ENCODE assay signal across 8 cellular contexts in genomic region chr20:409697-410559, GRCh38. TPM values are rescaled to one million over a fixed set of nuclear protein-coding genes. Genes with fewer than 3 reads are reported as not detected.
A peak's percentile ranks its signal among the peaks of the same experiment; 100 is the strongest.
DNase-seq lines count a peak whose midpoint lies in the region; ATAC-seq and TF ChIP-seq lines count a peak whose summit lies in the region.

No MANE protein-coding gene starts in this region.

- ATAC-seq in naive thymus-derived CD4-positive, alpha-beta T cell, result no peak
- ATAC-seq in GM18511 (IDR thresholded peaks at IDR 0.05; ENCODE audit: unreplicated experiment), result no peak
- no peak for ATAC-seq in HG02885 (IDR thresholded peaks at IDR 0.05; ENCODE audit: poor library complexity, unreplicated experiment)

- H3K36me3 Mint-ChIP-seq in naive thymus-derived CD4-positive, alpha-beta T cell, result peaks cover 4 to 46% (median 28%) of the 10 kb centered on the region in 5 donors

- DNase-seq in MG63 (no peak), mammary epithelial cell (no peak), germinal center (ENCODE audit: low spot score) (no peak), UCSD-AML1 (lab: John Stamatoyannopoulos, UW; ENCODE audit: unreplicated experiment) (no peak)
- peak in 1 of 9 donors; percentile 28 for DNase-seq in naive thymus-derived CD4-positive, alpha-beta T cell

- no peak overlapping the region for H2AFZ ChIP-seq in mammary epithelial cell (ENCODE audit: low read depth, low read length)

- H3K27me3 ChIP-seq in BLaER1 (no peaks in the 10 kb centered on the region), MG63 (no peaks in the 10 kb centered on the region), mammary epithelial cell (ENCODE audit: insufficient read depth, low read length) (no peaks in the 10 kb centered on the region)
- H3K27me3 ChIP-seq in naive thymus-derived CD4-positive, alpha-beta T cell (ENCODE audit: control insufficient read depth in 2 of 2, insufficient read depth in 2 of 2, low read length in 2 of 2), result no peaks in the 10 kb centered on the region

- CTCF ChIA-PET in mammary epithelial cell (lab: Charles Lee; ENCODE audit: low non-redundant PET), result no interaction called here
- CTCF ChIA-PET in naive thymus-derived CD4-positive, alpha-beta T cell (lab: Charles Lee), result interaction anchor here (0.8 kb wide), 1 partner anchor 53 kb away, joined by 3 read pairs; the partner anchor contains the start of gene TBC1D20

- H3K36me3 ChIP-seq in BLaER1 (peaks cover 40% of the 10 kb centered on the region), MG63 (peaks cover 23% of the 10 kb centered on the region), mammary epithelial cell (ENCODE audit: insufficient read depth, low read length) (peaks cover 8% of the 10 kb centered on the region)
- peaks cover 0 to 30% (median 3%) of the 10 kb centered on the region in 3 experiments for H3K36me3 ChIP-seq in naive thymus-derived CD4-positive, alpha-beta T cell (ENCODE audit: control insufficient read depth in 2 of 3, insufficient read depth in 3 of 3, low read length in 3 of 3)

- peaks cover 0 to 9% (median 0%) of the 10 kb centered on the region in 11 donors for H3K9me3 Mint-ChIP-seq in naive thymus-derived CD4-positive, alpha-beta T cell

- H3K9me3 ChIP-seq in BLaER1, result peaks cover 17% of the 10 kb centered on the region
- H3K9me3 ChIP-seq in MG63, result no peaks in the 10 kb centered on the region
- H3K9me3 ChIP-seq in mammary epithelial cell (replicated peaks; ENCODE audit: insufficient read depth, low read length), result no peaks in the 10 kb centered on the region
- no peaks in the 10 kb centered on the region for H3K9me3 ChIP-seq in naive thymus-derived CD4-positive, alpha-beta T cell (ENCODE audit: control insufficient read depth in 2 of 3, low read length in 3 of 3)

- H3K4me3 Mint-ChIP-seq in naive thymus-derived CD4-positive, alpha-beta T cell, result peak overlapping the region; percentile 84 to 99 (median 93)

- H3K4me3 ChIP-seq in BLaER1 (peak overlapping the region; percentile 99; the same call in 1 of the 2 replicates), MG63 (peak overlapping the region; percentile 94), mammary epithelial cell (replicated peaks in 1 of 3; ENCODE audit: insufficient read depth in 1 of 3, low read depth in 2 of 3, low read length in 3 of 3) (peak overlapping the region; percentile 92 to 100 (median 100))
- peak overlapping the region; percentile 97 for H3K4me3 ChIP-seq in naive thymus-derived CD4-positive, alpha-beta T cell (ENCODE audit: low read length)

- no TSS peak for BruUV-seq in mammary epithelial cell (replicated peaks; lab: Mats Ljungman, UMichigan)

- H3K4me2 ChIP-seq in BLaER1 (peak overlapping the region; percentile 94), mammary epithelial cell (ENCODE audit: insufficient read depth, low read depth, low read length) (peak overlapping the region; percentile 93)

- WGBS in mammary epithelial cell (ENCODE audit: low coverage, missing lambda C conversion rate), result 85% methylated on average over 13 of the region's 14 CpGs

- H3K4me1 ChIP-seq in BLaER1 (peaks cover 28% of the 10 kb centered on the region), mammary epithelial cell (ENCODE audit: insufficient read depth, low read length) (peaks cover 16% of the 10 kb centered on the region)
- peaks cover 20 to 25% of the 10 kb centered on the region in 2 donors for H3K4me1 ChIP-seq in naive thymus-derived CD4-positive, alpha-beta T cell (ENCODE audit: control insufficient read depth in 2 of 2, insufficient read depth in 2 of 2, low read length in 2 of 2)

- H3K27ac ChIP-seq in BLaER1 (peak overlapping the region; percentile 95; the same call in 1 of the 2 replicates), mammary epithelial cell (ENCODE audit: insufficient read depth, low read depth, low read length) (no peak overlapping the region)
- H3K27ac ChIP-seq in naive thymus-derived CD4-positive, alpha-beta T cell (ENCODE audit: low read depth, low read length), result peak overlapping the region; percentile 89

- H3K9ac ChIP-seq in BLaER1 (peak overlapping the region; percentile 95), mammary epithelial cell (ENCODE audit: insufficient read depth, low read length) (no peak overlapping the region)

- intact Hi-C loops in mammary epithelial cell (cut with micrococcal nuclease), result no loop called here
- intact Hi-C loops in naive thymus-derived CD4-positive, alpha-beta T cell (cut with micrococcal nuclease), result loop anchor here in 1 of 2 donors (2.0 to 10.0 kb wide), 5 partner anchors 23 to 815 kb away; partner anchors contain the start of genes CSNK2A1 and RAD21L1

- H4K20me1 ChIP-seq in BLaER1, result peaks cover 38% of the 10 kb centered on the region
- no peaks in the 10 kb centered on the region for H4K20me1 ChIP-seq in mammary epithelial cell (ENCODE audit: insufficient read depth, low read length)

- peak overlapping the region; percentile 24 to 97 (median 94) for H3K27ac Mint-ChIP-seq in naive thymus-derived CD4-positive, alpha-beta T cell

- peaks cover 35 to 68% (median 60%) of the 10 kb centered on the region in 7 donors for H3K4me1 Mint-ChIP-seq in naive thymus-derived CD4-positive, alpha-beta T cell

- H3K79me2 ChIP-seq in mammary epithelial cell (ENCODE audit: insufficient read depth, low read length), result peaks cover 61% of the 10 kb centered on the region

- no peaks in the 10 kb centered on the region for H3K27me3 Mint-ChIP-seq in naive thymus-derived CD4-positive, alpha-beta T cell

- POLR2A ChIA-PET in naive thymus-derived CD4-positive, alpha-beta T cell (lab: Charles Lee), result interaction anchor here (1.1 to 1.6 kb wide), 2 partner anchors 28 to 54 kb away, joined by 3 to 12 read pairs; no protein-coding TSS in a partner anchor

- in situ Hi-C loops in mammary epithelial cell (cut with MboI; ENCODE audit: low sequenced_read_pairs in 2 of 2), result no loop called here

- dilution Hi-C loops in mammary epithelial cell (cut with HindIII; ENCODE audit: low sequenced_read_pairs), result no loop called here

- no peak for TF ChIP-seq CTCF in mammary epithelial cell (conservative IDR thresholded peaks at IDR 0.05 in 1 of 2, IDR thresholded peaks at IDR 0.05 in 1 of 2; ENCODE audit: extremely low read depth in 1 of 2, insufficient read depth in 1 of 2, low read depth in 1 of 2, low read length in 2 of 2)

RNA-seq across cellular contexts. Expression of gene RBCK1, which starts 1.8 kb away (rescaled TPM):
- 35.7 and 68.7 TPM in 2 replicates for total RNA-seq in MG63 (2014; rRNA removed; shearing (Covaris generic); ENCODE audit: low replicate concordance)
- total RNA-seq in mammary epithelial cell, result 100 to 1,000 TPM; 106 to 235 TPM
- polyA plus RNA-seq in mammary epithelial cell, result 68.3 TPM
- 119 TPM for polyA minus RNA-seq in mammary epithelial cell
- total RNA-seq in naive thymus-derived CD4-positive, alpha-beta T cell, result 100 to 1,000 TPM in 1 of 5 experiments, 10 to 100 TPM in 4; 70.3 to 153 (median 96.9) TPM
- 10 to 100 TPM; 80.1 to 98.1 TPM for polyA plus RNA-seq in naive thymus-derived CD4-positive, alpha-beta T cell

RNA-seq across cellular contexts. Expression of gene TRIB3, which starts 29.4 kb away (rescaled TPM):
- 15.0 and 33.3 TPM in 2 replicates for total RNA-seq in MG63 (2014; rRNA removed; shearing (Covaris generic); ENCODE audit: low replicate concordance)
- total RNA-seq in mammary epithelial cell, result 100 to 1,000 TPM; 238 to 248 TPM
- 117 TPM for polyA plus RNA-seq in mammary epithelial cell
- 43.1 TPM for polyA minus RNA-seq in mammary epithelial cell
- 10 to 100 TPM in 1 of 5 experiments, 1 to 10 TPM in 4; 2.4 to 27.7 (median 9.4) TPM for total RNA-seq in naive thymus-derived CD4-positive, alpha-beta T cell
- 10 to 100 TPM; 12.6 to 16.0 TPM for polyA plus RNA-seq in naive thymus-derived CD4-positive, alpha-beta T cell

RNA-seq across cellular contexts. Expression of gene TBC1D20, which starts 52.4 kb away (rescaled TPM):
- total RNA-seq in MG63 (2014; rRNA removed; shearing (Covaris generic); ENCODE audit: low replicate concordance), result 10.2 and 11.6 TPM in 2 replicates
- 10 to 100 TPM; 36.5 to 43.2 TPM for total RNA-seq in mammary epithelial cell
- 31.9 TPM for polyA plus RNA-seq in mammary epithelial cell
- polyA minus RNA-seq in mammary epithelial cell, result 36.3 TPM
- total RNA-seq in naive thymus-derived CD4-positive, alpha-beta T cell, result 10 to 100 TPM; 26.3 to 45.7 (median 35.4) TPM
- polyA plus RNA-seq in naive thymus-derived CD4-positive, alpha-beta T cell, result 10 to 100 TPM; 19.9 to 24.3 TPM
